8 cellular contexts compared by ENCODE assay signal in the genomic region with DNA sequence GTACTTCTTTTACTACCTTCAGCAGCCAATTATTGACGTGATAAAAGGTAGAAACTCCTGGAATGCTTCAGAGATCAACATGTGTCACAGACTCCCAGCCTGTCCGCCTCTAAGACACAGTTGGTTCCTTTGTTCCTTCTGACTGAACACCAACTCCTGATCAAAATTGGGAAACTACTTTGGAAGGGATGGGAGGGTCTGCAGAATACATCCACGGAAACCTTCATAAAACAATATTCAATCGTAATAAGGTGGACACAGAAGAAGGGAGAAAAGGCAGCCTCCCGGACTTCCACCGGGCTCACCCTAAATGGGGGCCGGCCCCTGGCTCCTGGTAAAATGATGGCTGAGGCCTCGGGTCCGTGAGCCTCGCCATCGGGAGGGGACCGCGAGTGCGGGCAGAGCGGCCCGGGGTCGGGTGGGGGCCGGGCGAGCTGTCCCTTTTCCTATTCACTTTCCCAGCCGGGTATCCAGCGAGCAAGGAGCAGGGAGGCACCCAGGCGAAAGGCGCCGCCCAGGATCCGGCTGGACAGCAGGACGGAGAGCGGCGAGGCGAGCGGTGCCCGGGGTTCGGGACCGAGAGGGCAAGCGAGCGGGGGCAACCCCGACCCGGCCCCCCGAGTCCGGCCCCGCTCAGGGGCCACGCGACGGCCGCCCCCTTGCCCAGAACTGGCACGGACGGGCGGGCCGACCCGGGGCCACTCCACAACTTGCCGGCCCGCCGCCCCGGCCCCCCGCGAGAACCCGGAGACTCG. TPM values are rescaled to one million over a fixed set of nuclear protein-coding genes. Genes with fewer than 3 reads are reported as not detected.
DNase-seq lines count a peak whose midpoint lies in the region; ATAC-seq, FAIRE-seq and TF ChIP-seq lines count a peak whose summit lies in the region.

No MANE protein-coding gene starts in this region.

- DNase-seq in DMS53 (lab: John Stamatoyannopoulos, UW) (peak; percentile 63), DMS53 treated with DMSO at 0.1 percent for 48 hours (lab: John Stamatoyannopoulos, UW; ENCODE audit: unreplicated experiment) (no peak), RPMI7951 (ENCODE audit: low read depth) (peak; percentile 52), colonic mucosa (peak; percentile 42), D721Med (ENCODE audit: insufficient read length, low spot score) (no peak)
- DNase-seq in stimulated activated CD4-positive, alpha-beta T cell treated with anti-CD3 and anti-CD28 coated beads, Interleukin-2, amount 100 ng/mL, for 24 hours, result peak; percentile 29 to 35

- peak; percentile 1 for ATAC-seq in HG02759 (IDR thresholded peaks at IDR 0.05; ENCODE audit: unreplicated experiment)

- no peaks in the 10 kb centered on the region for H3K36me3 ChIP-seq in colonic mucosa

- H3K27ac ChIP-seq in colonic mucosa (peak overlapping the region; percentile 97), layer of hippocampus (ENCODE audit: low read depth, low read length) (peak overlapping the region; percentile 69)

- H3K4me3 ChIP-seq in colonic mucosa, result peak overlapping the region; percentile 81

- FAIRE-seq in D721Med (lab: Jason Lieb, UNC), result no peak

- H3K27me3 ChIP-seq in colonic mucosa (no peaks in the 10 kb centered on the region), layer of hippocampus (ENCODE audit: control insufficient read depth, insufficient read depth, low read length) (no peaks in the 10 kb centered on the region)

- intact Hi-C loops in colonic mucosa (cut with DNase I), result loop anchor here (10.0 kb wide), 2 partner anchors 199 to 421 kb away; no protein-coding TSS in a partner anchor

- H3K9ac ChIP-seq in colonic mucosa (ENCODE audit: low read depth in 2 of 2, low read length in 2 of 2), result peak overlapping the region; percentile 94 to 96

- peaks cover 4% of the 10 kb centered on the region for H3K4me1 ChIP-seq in colonic mucosa

- H3K9me3 ChIP-seq in colonic mucosa, result no peaks in the 10 kb centered on the region

- TF ChIP-seq CTCF in colonic mucosa (IDR thresholded peaks at IDR 0.05) (no peak), D721Med (IDR thresholded peaks at IDR 0.05; ENCODE audit: insufficient read depth, missing control alignments) (no peak)

RNA-seq across cellular contexts. Expression of a gene that starts 0.8 kb away (rescaled TPM):
- 12.0 and 13.2 TPM in 2 replicates for total RNA-seq in RPMI7951 (2014; rRNA removed; shearing (Covaris generic))
- total RNA-seq in colonic mucosa, result 10 to 100 TPM; 49.5 to 89.3 TPM

Comparison
In these comparisons a context has a peak if more than half of its experiments do, and no peak if none do; other contexts are left out.
1. DNase-seq: peak in DMS53 (single experiment), RPMI7951 (single experiment), colonic mucosa (single experiment) and stimulated activated CD4-positive, alpha-beta T cell treated with anti-CD3 and anti-CD28 coated beads, Interleukin-2, amount 100 ng/mL, for 24 hours (2 of 2); none in DMS53 treated with DMSO at 0.1 percent for 48 hours (single experiment) and D721Med (single experiment).